ENCODE assay signal across 8 cellular contexts in the genomic region with DNA sequence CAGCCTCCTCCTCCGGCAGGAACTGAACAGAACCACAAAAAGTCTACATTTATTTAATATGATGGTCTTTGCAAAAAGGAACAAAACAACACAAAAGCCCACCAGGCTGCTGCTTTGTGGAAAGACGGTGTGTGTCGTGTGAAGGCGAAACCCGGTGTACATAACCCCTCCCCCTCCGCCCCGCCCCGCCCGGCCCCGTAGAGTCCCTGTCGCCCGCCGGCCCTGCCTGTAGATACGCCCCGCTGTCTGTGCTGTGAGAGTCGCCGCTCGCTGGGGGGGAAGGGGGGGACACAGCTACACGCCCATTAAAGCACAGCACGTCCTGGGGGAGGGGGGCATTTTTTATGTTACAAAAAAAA.
DNase-seq lines count a peak whose midpoint lies in the region; ATAC-seq and TF ChIP-seq lines count a peak whose summit lies in the region.

No MANE protein-coding gene starts in this region.

- intact Hi-C loops in IMR-90 (cut with micrococcal nuclease) = no loop called here

- no peaks in the 10 kb centered on the region for H3K79me1 ChIP-seq in IMR-90 (ENCODE audit: low read depth in 1 of 2, low read length in 2 of 2)

- H3K4ac ChIP-seq in IMR-90 (ENCODE audit: low read depth, low read length) = no peak overlapping the region

- no peak overlapping the region for H2AK9ac ChIP-seq in IMR-90 (replicated peaks; ENCODE audit: low read depth, low read length, poor library complexity)

- TF ChIP-seq CTCF in IMR-90 (conservative IDR thresholded peaks at IDR 0.05; ENCODE audit: low read depth, low read length) = no peak

- H3K36me3 ChIP-seq in IMR-90 (ENCODE audit: control insufficient read depth, insufficient read depth, low read length) = no peaks in the 10 kb centered on the region
- no peaks in the 10 kb centered on the region for H3K36me3 ChIP-seq in mesodermal cell (ENCODE audit: control insufficient read depth, insufficient read depth, low read length)

- BruUV-seq in IMR-90 (replicated peaks; lab: Mats Ljungman, UMichigan) = no TSS peak

- POLR2A ChIA-PET in IMR-90 (lab: Charles Lee; ENCODE audit: unreplicated experiment) = interaction anchor here (0.6 kb wide), 1 partner anchor 85 kb away, joined by 3 read pairs; no protein-coding TSS in a partner anchor

- H4K8ac ChIP-seq in IMR-90 (ENCODE audit: low read depth in 2 of 2, low read length in 2 of 2) = no peak overlapping the region

- H4K91ac ChIP-seq in IMR-90 (ENCODE audit: insufficient read depth, low read depth, low read length) = no peak overlapping the region

- peak overlapping the region; percentile 74; the same call in 1 of the 2 replicates for H3K4me2 ChIP-seq in IMR-90 (ENCODE audit: low read depth, low read length)

- H2BK20ac ChIP-seq in IMR-90 (ENCODE audit: low read depth, low read length) = no peak overlapping the region

- no peak overlapping the region for H2BK5ac ChIP-seq in IMR-90 (ENCODE audit: low read depth, low read length, poor library complexity, severe bottlenecking)

- DNase-seq in AG20443 (ENCODE audit: low spot score) (peak; percentile 37), IMR-90 (no peak), SK-N-DZ (ENCODE audit: low spot score) (no peak), NCI-H345 treated with DMSO at 0.1 percent for 48 hours (lab: John Stamatoyannopoulos, UW; ENCODE audit: unreplicated experiment) (no peak), NCI-H1105 (lab: John Stamatoyannopoulos, UW) (no peak)

- no peak overlapping the region for H3K18ac ChIP-seq in IMR-90 (ENCODE audit: low read depth, low read length)

- peaks cover 24% of the 10 kb centered on the region for H3K4me1 Mint-ChIP-seq in activated naive CD8-positive, alpha-beta T cell (ENCODE audit: low read depth)

- WGBS in IMR-90 (ENCODE audit: extremely low coverage in 2 of 2, insufficient read length in 1 of 2), 2 experiments = 0% methylated on average over 2 of the region's 20 CpGs; no CpG with 5 or more reads in 1 of the 2 experiments
- WGBS in mesodermal cell (ENCODE audit: insufficient coverage in 2 of 2), 2 experiments = no CpG with 5 or more reads among the region's 20 CpGs

- H3K36me3 Mint-ChIP-seq in activated naive CD8-positive, alpha-beta T cell = peaks cover 2% of the 10 kb centered on the region

- dilution Hi-C loops in IMR-90 (cut with HindIII; ENCODE audit: low sequenced_read_pairs, unreplicated experiment) = no loop called here

- in situ Hi-C loops in IMR-90 (cut with MboI; ENCODE audit: low sequenced_read_pairs) = no loop called here

- H3K4me3 ChIP-seq in IMR-90 (ENCODE audit: insufficient read depth, low read depth, low read length) (no peak overlapping the region), mesodermal cell (ENCODE audit: extremely low read depth, insufficient read depth, low read length, poor library complexity, severe bottlenecking) (peak overlapping the region; percentile 33)

- no peaks in the 10 kb centered on the region for H4K20me1 ChIP-seq in IMR-90 (ENCODE audit: insufficient read depth, low read length)

- TF ChIP-seq POLR2A in IMR-90 (IDR thresholded peaks at IDR 0.05; ENCODE audit: low read depth, low read length) = no peak

- peaks cover 51% of the 10 kb centered on the region for H3K27me3 Mint-ChIP-seq in activated naive CD8-positive, alpha-beta T cell

- ATAC-seq in IMR-90 (ENCODE audit: low read depth) (0 out of 2 replicates have a peak, but pooled peaks have one; percentile 28), GM19395 (IDR thresholded peaks at IDR 0.05; ENCODE audit: unreplicated experiment) (no peak)

- H3K9me3 Mint-ChIP-seq in activated naive CD8-positive, alpha-beta T cell (ENCODE audit: low read depth) = no peaks in the 10 kb centered on the region

- H2BK120ac ChIP-seq in IMR-90 (ENCODE audit: low read depth, low read length) = no peak overlapping the region

- H3K27me3 ChIP-seq in IMR-90 (ENCODE audit: control insufficient read depth, insufficient read depth, low read length) = peaks cover 97% of the 10 kb centered on the region

- H3K9me3 ChIP-seq in IMR-90 (ENCODE audit: control insufficient read depth, insufficient read depth, low read length) = no peaks in the 10 kb centered on the region; the same call in 1 of the 2 replicates
- no peaks in the 10 kb centered on the region for H3K9me3 ChIP-seq in mesodermal cell (ENCODE audit: control insufficient read depth, low read length)

- H3K27ac ChIP-seq in IMR-90 (ENCODE audit: insufficient read depth, low read length) (no peak overlapping the region), mesodermal cell (ENCODE audit: low read depth, low read length, severe bottlenecking) (no peak overlapping the region)

- no peak overlapping the region for H3K27ac Mint-ChIP-seq in activated naive CD8-positive, alpha-beta T cell

- no peak for TF ChIP-seq RAD21 in IMR-90 (IDR thresholded peaks at IDR 0.05; ENCODE audit: low read length)

- H3K9ac ChIP-seq in IMR-90 (ENCODE audit: low read depth, low read length) = no peak overlapping the region

- H3K4me1 ChIP-seq in IMR-90 (ENCODE audit: control insufficient read depth, insufficient read depth, low read length) (peaks cover 4% of the 10 kb centered on the region; the same call in 1 of the 2 replicates), mesodermal cell (ENCODE audit: control insufficient read depth, insufficient read depth, low read length, poor library complexity, severe bottlenecking) (peaks cover 29% of the 10 kb centered on the region)

- H2BK15ac ChIP-seq in IMR-90 (ENCODE audit: low read depth, low read length) = no peak overlapping the region

- no peaks in the 10 kb centered on the region for H3K9me1 ChIP-seq in IMR-90 (ENCODE audit: insufficient read depth, low read length)

- peak overlapping the region; percentile 77 for H2AFZ ChIP-seq in IMR-90 (replicated peaks; ENCODE audit: low read length, poor library complexity)

- no peak overlapping the region for H3K14ac ChIP-seq in IMR-90 (replicated peaks; ENCODE audit: low read depth, low read length)

- no peak overlapping the region for H2AK5ac ChIP-seq in IMR-90 (ENCODE audit: low read depth, low read length)

- H3K56ac ChIP-seq in IMR-90 (ENCODE audit: extremely low read depth, insufficient read depth, low read length) = no peak overlapping the region

- peak overlapping the region; percentile 89 for H3K4me3 Mint-ChIP-seq in activated naive CD8-positive, alpha-beta T cell

- CTCF ChIA-PET in IMR-90 (lab: Yijun Ruan, JAX) = no interaction called here

- no peak overlapping the region for H3K23ac ChIP-seq in IMR-90 (ENCODE audit: low read depth, low read length)

- H4K5ac ChIP-seq in IMR-90 (ENCODE audit: low read depth, low read length) = no peak overlapping the region

TF ChIP-seq in IMR-90, 13 proteins besides CTCF, POLR2A, EP300 and RAD21:
- no peak for TF ChIP-seq NFE2L2 (IDR thresholded peaks at IDR 0.05; ENCODE audit: low read depth, low read length)
